Comparison of ENCODE assay signal across 10 cellular contexts in genomic region chr3:126132751-126133511, GRCh38. TPM values are rescaled to one million over a fixed set of nuclear protein-coding genes. Genes with fewer than 3 reads are reported as not detected.
DNase-seq lines count a peak whose midpoint lies in the region; ATAC-seq and TF ChIP-seq lines count a peak whose summit lies in the region.
"Had no signal": no experiment of that assay in that cellular context is flagged by ENCODE, and none has a peak within 500 bp of the region (broad histone marks: within the 10 kb centered on the region; RNA-seq: fewer than 3 reads in every experiment).

No MANE protein-coding gene starts in this region.

- peak overlapping the region; percentile 82 for H3K18ac ChIP-seq in neuronal stem cell (ENCODE audit: low read length)

- H3K36me3 Mint-ChIP-seq in activated CD4-positive, alpha-beta T cell treated with anti-CD3 and anti-CD28 coated beads for 36 hours (ENCODE audit: low read depth): no peaks in the 10 kb centered on the region

- no peaks in the 10 kb centered on the region for H3K36me3 ChIP-seq in DOHH2 (ENCODE audit: control insufficient read depth, low read length)
- H3K36me3 ChIP-seq in MM.1S (replicated peaks; ENCODE audit: insufficient read depth, low read length): no peaks in the 10 kb centered on the region
- no peaks in the 10 kb centered on the region for H3K36me3 ChIP-seq in neuronal stem cell (replicated peaks in 1 of 2; ENCODE audit: control insufficient read depth in 2 of 2, insufficient read depth in 2 of 2, low read length in 2 of 2)

- no peaks in the 10 kb centered on the region for H3K79me1 ChIP-seq in neuronal stem cell (ENCODE audit: low read depth, low read length)

- no peaks in the 10 kb centered on the region for H3K79me2 ChIP-seq in DOHH2 (ENCODE audit: control insufficient read depth, low read length)
- H3K79me2 ChIP-seq in MM.1S (ENCODE audit: low read length): no peaks in the 10 kb centered on the region

- H2AFZ ChIP-seq in MM.1S (ENCODE audit: low read length): peak overlapping the region; percentile 77
- H2AFZ ChIP-seq in neuronal stem cell (ENCODE audit: low read length): no peak overlapping the region

- CTCF ChIA-PET in activated CD4-positive, alpha-beta T cell treated with anti-CD3 and anti-CD28 coated beads for 36 hours (lab: Charles Lee): interaction anchor here (0.6 to 4.0 kb wide), 9 partner anchors 16 to 413 kb away, joined by 3 to 19 read pairs (median 3); no protein-coding TSS in a partner anchor
- CTCF ChIA-PET in HEK293T (lab: Yijun Ruan, JAX): interaction anchor here (0.6 to 1.8 kb wide), 8 partner anchors 8 to 204 kb away, joined by 3 to 6 read pairs (median 4); no protein-coding TSS in a partner anchor

- H3K4me1 ChIP-seq in DOHH2 (ENCODE audit: control insufficient read depth, low read length): no peaks in the 10 kb centered on the region
- H3K4me1 ChIP-seq in MM.1S (ENCODE audit: low read length): no peaks in the 10 kb centered on the region
- peaks cover 0 to 9% of the 10 kb centered on the region in 2 donors for H3K4me1 ChIP-seq in neuronal stem cell (ENCODE audit: control insufficient read depth in 2 of 2, insufficient read depth in 1 of 2, low read depth in 1 of 2, low read length in 2 of 2)

- H3K9me3 ChIP-seq in DOHH2 (ENCODE audit: control insufficient read depth, insufficient read depth, low read length) (no peaks in the 10 kb centered on the region), MM.1S (replicated peaks; ENCODE audit: insufficient read depth, low read length) (no peaks in the 10 kb centered on the region), neuronal stem cell (replicated peaks in 1 of 2; ENCODE audit: control insufficient read depth in 2 of 2, insufficient read depth in 1 of 2, low read depth in 1 of 2, low read length in 2 of 2) (no peaks in the 10 kb centered on the region)

- H3K9me2 ChIP-seq in DOHH2 (replicated peaks; ENCODE audit: control insufficient read depth, low read length) (no peaks in the 10 kb centered on the region), MM.1S (replicated peaks; ENCODE audit: insufficient read depth, low read length) (no peaks in the 10 kb centered on the region)

- no peak overlapping the region for H3K4me3 Mint-ChIP-seq in activated CD4-positive, alpha-beta T cell treated with anti-CD3 and anti-CD28 coated beads for 36 hours

- no peaks in the 10 kb centered on the region for H3K9me3 Mint-ChIP-seq in activated CD4-positive, alpha-beta T cell treated with anti-CD3 and anti-CD28 coated beads for 36 hours (ENCODE audit: low read depth)

- H3K27ac Mint-ChIP-seq in activated CD4-positive, alpha-beta T cell treated with anti-CD3 and anti-CD28 coated beads for 36 hours: no peak overlapping the region

- POLR2A ChIA-PET in activated CD4-positive, alpha-beta T cell treated with anti-CD3 and anti-CD28 coated beads for 36 hours (lab: Charles Lee): interaction anchor here (0.6 kb wide), 1 partner anchor 278 kb away, joined by 3 read pairs; no protein-coding TSS in a partner anchor
- POLR2A ChIA-PET in HEK293T (lab: Yijun Ruan, JAX): no interaction called here

- H2BK120ac ChIP-seq in neuronal stem cell (ENCODE audit: low read depth, low read length): peak overlapping the region; percentile 16

- H2BK5ac ChIP-seq in neuronal stem cell (ENCODE audit: low read length): no peak overlapping the region

- no peak overlapping the region for H4K8ac ChIP-seq in neuronal stem cell (ENCODE audit: low read depth, low read length)

- H4K20me1 ChIP-seq in DOHH2 (ENCODE audit: control insufficient read depth, insufficient read depth, low read depth, low read length) (no peaks in the 10 kb centered on the region), MM.1S (ENCODE audit: insufficient read depth, low read length) (no peaks in the 10 kb centered on the region)

- peak overlapping the region; percentile 97 for H2BK12ac ChIP-seq in neuronal stem cell (ENCODE audit: low read length)

- H3F3A ChIP-seq in DOHH2 (ENCODE audit: control insufficient read depth, insufficient read depth) (no peaks in the 10 kb centered on the region), MM.1S (ENCODE audit: insufficient read depth, low read length) (no peaks in the 10 kb centered on the region)

- H3K27me3 Mint-ChIP-seq in activated CD4-positive, alpha-beta T cell treated with anti-CD3 and anti-CD28 coated beads for 36 hours: peaks cover 6% of the 10 kb centered on the region

- H2AK5ac ChIP-seq in neuronal stem cell (ENCODE audit: low read depth, low read length): peak overlapping the region; percentile 95

- DNase-seq in MM.1S: peak; percentile 35
- DNase-seq in caudate nucleus (lab: John Stamatoyannopoulos, UW): peak in 25 of 61 donors; percentile 4 to 67 (median 27)
- no peak for DNase-seq in neuronal stem cell (ENCODE audit: low spot score)
- no peak for DNase-seq in activated CD4-positive, alpha-beta T cell treated with anti-CD3 and anti-CD28 coated beads for 36 hours
- DNase-seq in HEK293T (ENCODE audit: extremely low spot score): no peak
- DNase-seq: stimulated activated CD4-positive, alpha-beta T cell treated with anti-CD3 and anti-CD28 coated beads, Interleukin-4, amount 100 ng/mL, for 4 hours had no signal

- no peak overlapping the region for H3K9ac ChIP-seq in MM.1S (ENCODE audit: low read length)
- H3K9ac ChIP-seq in neuronal stem cell (ENCODE audit: low read depth, low read length, poor library complexity): peak overlapping the region; percentile 27

- no CpG with 5 or more reads among the region's 14 CpGs for WGBS in neuronal stem cell (ENCODE audit: extremely low coverage in 2 of 2, insufficient read length in 2 of 2, insufficient replicate concordance in 1 of 2), 2 donors

- H3K4me2 ChIP-seq in DOHH2 (ENCODE audit: low read length) (no peak overlapping the region), MM.1S (ENCODE audit: low read depth, low read length) (peak overlapping the region; percentile 45; the same call in 1 of the 2 replicates), neuronal stem cell (ENCODE audit: insufficient read depth, low read length, poor library complexity, severe bottlenecking) (no peak overlapping the region)

- intact Hi-C loops in activated CD4-positive, alpha-beta T cell treated with anti-CD3 and anti-CD28 coated beads for 36 hours (cut with DNase I, micrococcal nuclease): no loop called here

- no peaks in the 10 kb centered on the region for H3K4me1 Mint-ChIP-seq in activated CD4-positive, alpha-beta T cell treated with anti-CD3 and anti-CD28 coated beads for 36 hours

- no peak overlapping the region for H3K23ac ChIP-seq in neuronal stem cell (ENCODE audit: low read depth, low read length, poor library complexity)

- H4K91ac ChIP-seq in neuronal stem cell (ENCODE audit: low read depth, low read length, poor library complexity): no peak overlapping the region

- no peak overlapping the region for H3K4ac ChIP-seq in neuronal stem cell (ENCODE audit: low read length)

- TF ChIP-seq CTCF in DOHH2 (IDR thresholded peaks at IDR 0.05; ENCODE audit: low read depth, low read length, poor library complexity, severe bottlenecking) (peak; percentile 46), MM.1S (IDR thresholded peaks at IDR 0.05; ENCODE audit: low read length) (peak; percentile 63)

- H3K27ac ChIP-seq in DOHH2 (ENCODE audit: low read depth, low read length) (no peak overlapping the region), MM.1S (ENCODE audit: low read length) (no peak overlapping the region), caudate nucleus (ENCODE audit: low read depth, low read length) (peak overlapping the region; percentile 48), neuronal stem cell (replicated peaks; ENCODE audit: low read length) (no peak overlapping the region)

- H3K27me3 ChIP-seq in DOHH2 (ENCODE audit: control insufficient read depth, low read length): no peaks in the 10 kb centered on the region
- H3K27me3 ChIP-seq in MM.1S (replicated peaks; ENCODE audit: insufficient read depth, low read length): peaks cover 5% of the 10 kb centered on the region; the same call in 1 of the 2 replicates
- H3K27me3 ChIP-seq in neuronal stem cell (ENCODE audit: control insufficient read depth in 3 of 3, insufficient read depth in 3 of 3, low read depth in 1 of 3, low read length in 3 of 3): peaks cover 0 to 43% (median 0%) of the 10 kb centered on the region in 3 experiments

- ATAC-seq in activated CD4-positive, alpha-beta T cell treated with anti-CD3 and anti-CD28 coated beads for 36 hours: no peak
- ATAC-seq in GM19328 (IDR thresholded peaks at IDR 0.05; ENCODE audit: unreplicated experiment) (no peak), HG03457 (IDR thresholded peaks at IDR 0.05; ENCODE audit: unreplicated experiment) (no peak)

- H3K4me3 ChIP-seq in DOHH2 (ENCODE audit: low read length) (no peak overlapping the region), MM.1S (ENCODE audit: low read length) (no peak overlapping the region), neuronal stem cell (ENCODE audit: low read length in 2 of 2) (no peak overlapping the region)

- no peak overlapping the region for H3K14ac ChIP-seq in neuronal stem cell (ENCODE audit: low read length)

- H2BK15ac ChIP-seq in neuronal stem cell (ENCODE audit: low read length): no peak overlapping the region

TF ChIP-seq in HEK293T, 16 proteins besides CTCF, POLR2A, EP300 and RAD21:
- TF ChIP-seq PKNOX1 (IDR thresholded peaks at IDR 0.05) (no peak), ARNT (IDR thresholded peaks at IDR 0.05) (no peak), FOXM1 (IDR thresholded peaks at IDR 0.05; ENCODE audit: borderline replicate concordance) (no peak), TARDBP (IDR thresholded peaks at IDR 0.05) (no peak), NFRKB (IDR thresholded peaks at IDR 0.05) (no peak), FOXA1 (IDR thresholded peaks at IDR 0.05) (no peak), SUZ12 (IDR thresholded peaks at IDR 0.05) (no peak), ZNF384 (IDR thresholded peaks at IDR 0.05) (no peak)

RNA-seq across cellular contexts. Expression of gene ALDH1L1, which starts 47.5 kb away (rescaled TPM):
- polyA plus RNA-seq in neuronal stem cell (2013, experiment 1 of 2): 0.57 TPM
- 0.60 TPM for polyA plus RNA-seq in neuronal stem cell (2013, experiment 2 of 2)
- total RNA-seq in activated CD4-positive, alpha-beta T cell treated with anti-CD3 and anti-CD28 coated beads for 36 hours: under 1 TPM; 0.05 to 0.18 TPM
- total RNA-seq: lung microvascular endothelial cell had no signal

RNA-seq across cellular contexts. Expression of gene SLC41A3, which starts 49.0 kb away (rescaled TPM):
- 46.4 TPM for polyA plus RNA-seq in neuronal stem cell (2013, experiment 1 of 2)
- 47.5 TPM for polyA plus RNA-seq in neuronal stem cell (2013, experiment 2 of 2)
- total RNA-seq in activated CD4-positive, alpha-beta T cell treated with anti-CD3 and anti-CD28 coated beads for 36 hours: 10 to 100 TPM; 23.1 to 26.6 TPM
